Comparison of ENCODE assay signal across 24 cellular contexts in genomic region chr19:1046117-1046626, GRCh38. TPM values are rescaled to one million over a fixed set of nuclear protein-coding genes. Genes with fewer than 3 reads are reported as not detected.
"Had no signal": no experiment of that assay in that cellular context is flagged by ENCODE, and none has a peak within 500 bp of the region (broad histone marks: within the 10 kb centered on the region; RNA-seq: fewer than 3 reads in every experiment).

No MANE protein-coding gene starts in this region.

- DNase-seq: activated CD4-positive, alpha-beta T cell treated with anti-CD3 and anti-CD28 coated beads for 48 hours; activated CD4-positive, alpha-beta T cell treated with anti-CD3 and anti-CD28 coated beads, Interleukin-2, amount 50 U/mL, for 4 hours; activated CD8-positive, alpha-beta memory T cell treated with anti-CD3 and anti-CD28 coated beads, Interleukin-2, amount 50 U/mL, for 48 hours; activated CD8-positive, alpha-beta T cell treated with anti-CD3 and anti-CD28 coated beads, Interleukin-2, amount 10 ng/mL, durations not matched to agents 7 days and 5 days; activated naive CD8-positive, alpha-beta T cell treated with anti-CD3 and anti-CD28 coated beads, Interleukin-2, amount 50 U/mL, for 24 hours; activated T-cell treated with anti-CD3 and anti-CD28 coated beads, Interleukin-2, amount 50 U/mL, for 1 hour; amniotic stem cell; body of pancreas; NCI-H1092; NCI-H1417; NCI-H510A treated with DMSO at 0.1 percent for 48 hours; NCI-H69; NK-92 treated with Interleukin-12 subunit alpha and Interleukin-12 subunit beta, amount 100 ng/mL, for 24 hours; SHP77 had no signal

- H3K36me3 ChIP-seq: ascending aorta, SJSA1 had no signal

- H3K9me3 Mint-ChIP-seq: activated naive CD4-positive, alpha-beta T cell treated with anti-CD3 and anti-CD28 coated beads, Interleukin-2, amount 50 U/mL, for 72 hours; activated naive CD8-positive, alpha-beta T cell treated with anti-CD3 and anti-CD28 coated beads, Interleukin-2, amount 50 U/mL, for 24 hours; central memory CD8-positive, alpha-beta T cell; T-helper 1 cell treated with Interleukin-12 subunit alpha and Interleukin-12 subunit beta and Interleukin-4 antibody, amounts not matched to agents 30 μg/mL and 1 μg/mL, for 36 hours had no signal

- ATAC-seq: activated CD4-positive, CD25-positive, alpha-beta regulatory T cell treated with anti-CD3 and anti-CD28 coated beads, Interleukin-2, amount 50 U/mL, for 24 hours; activated CD8-positive, alpha-beta T cell treated with anti-CD3 and anti-CD28 coated beads, Interleukin-2, amount 10 ng/mL, durations not matched to agents 7 days and 5 days; activated naive CD4-positive, alpha-beta T cell treated with anti-CD3 and anti-CD28 coated beads, Interleukin-2, amount 50 U/mL, for 72 hours; activated naive CD8-positive, alpha-beta T cell treated with anti-CD3 and anti-CD28 coated beads, Interleukin-2, amount 50 U/mL, for 24 hours; body of pancreas; SK-N-SH treated with all-trans-retinoic acid at 6 μM for 48 hours had no signal

- H3K27ac ChIP-seq: ascending aorta, body of pancreas, Peyer's patch, SJSA1 had no signal

- H3K4me3 Mint-ChIP-seq: activated CD8-positive, alpha-beta T cell treated with anti-CD3 and anti-CD28 coated beads, Interleukin-2, amount 10 ng/mL, durations not matched to agents 7 days and 5 days; activated naive CD8-positive, alpha-beta T cell treated with anti-CD3 and anti-CD28 coated beads, Interleukin-2, amount 50 U/mL, for 24 hours; central memory CD8-positive, alpha-beta T cell; T-helper 1 cell treated with Interleukin-12 subunit alpha and Interleukin-12 subunit beta and Interleukin-4 antibody, amounts not matched to agents 30 μg/mL and 1 μg/mL, for 36 hours had no signal

- H3K27me3 ChIP-seq: ascending aorta, body of pancreas, Peyer's patch, SJSA1 had no signal

- H3K9me3 ChIP-seq: ascending aorta, body of pancreas, Peyer's patch, SJSA1 had no signal

- H3K27me3 Mint-ChIP-seq: activated naive CD8-positive, alpha-beta T cell treated with anti-CD3 and anti-CD28 coated beads, Interleukin-2, amount 50 U/mL, for 24 hours; central memory CD8-positive, alpha-beta T cell had no signal

- H3K36me3 Mint-ChIP-seq: activated naive CD4-positive, alpha-beta T cell treated with anti-CD3 and anti-CD28 coated beads, Interleukin-2, amount 50 U/mL, for 72 hours had no signal

- H3K27ac Mint-ChIP-seq: activated CD8-positive, alpha-beta T cell treated with anti-CD3 and anti-CD28 coated beads, Interleukin-2, amount 10 ng/mL, durations not matched to agents 7 days and 5 days; activated naive CD4-positive, alpha-beta T cell treated with anti-CD3 and anti-CD28 coated beads, Interleukin-2, amount 50 U/mL, for 72 hours; activated naive CD8-positive, alpha-beta T cell treated with anti-CD3 and anti-CD28 coated beads, Interleukin-2, amount 50 U/mL, for 24 hours; T-helper 1 cell treated with Interleukin-12 subunit alpha and Interleukin-12 subunit beta and Interleukin-4 antibody, amounts not matched to agents 30 μg/mL and 1 μg/mL, for 36 hours had no signal

- H3K4me3 ChIP-seq: ascending aorta, body of pancreas, Peyer's patch, SJSA1 had no signal

RNA-seq across cellular contexts. Expression of gene RNU6-2, which starts 24.9 kb away (rescaled TPM):
- total RNA-seq: activated CD8-positive, alpha-beta T cell treated with anti-CD3 and anti-CD28 coated beads, Interleukin-2, amount 10 ng/mL, durations not matched to agents 7 days and 5 days; activated naive CD4-positive, alpha-beta T cell treated with anti-CD3 and anti-CD28 coated beads, Interleukin-2, amount 50 U/mL, for 72 hours; ascending aorta; body of pancreas; LHCN-M2; M059J; Peyer's patch; SJSA1 had no signal
